5 cellular contexts compared by ENCODE assay signal in genomic region chr14:34300330-34300729, GRCh38.
"Had no signal": no experiment of that assay in that cellular context is flagged by ENCODE, and none has a peak within 500 bp of the region (broad histone marks: within the 10 kb centered on the region; RNA-seq: fewer than 3 reads in every experiment).

No MANE protein-coding gene starts in this region.

- H3K27me3 ChIP-seq: MG63, SJSA1 had no signal

- H3K36me3 ChIP-seq: MG63, SJSA1 had no signal

- H3K9me3 ChIP-seq: MG63, SJSA1 had no signal

- H3K27ac ChIP-seq: SJSA1, SK-N-MC had no signal

- H3K4me1 ChIP-seq: SJSA1 had no signal

- H3K4me3 ChIP-seq: MG63, SJSA1, SK-N-MC had no signal

- DNase-seq: MG63; NCI-H146; NK-92 treated with Interleukin-12 subunit alpha and Interleukin-12 subunit beta, amount 100 ng/mL, for 24 hours had no signal
